ENCODE assay signal across 7 cellular contexts in the genomic region with DNA sequence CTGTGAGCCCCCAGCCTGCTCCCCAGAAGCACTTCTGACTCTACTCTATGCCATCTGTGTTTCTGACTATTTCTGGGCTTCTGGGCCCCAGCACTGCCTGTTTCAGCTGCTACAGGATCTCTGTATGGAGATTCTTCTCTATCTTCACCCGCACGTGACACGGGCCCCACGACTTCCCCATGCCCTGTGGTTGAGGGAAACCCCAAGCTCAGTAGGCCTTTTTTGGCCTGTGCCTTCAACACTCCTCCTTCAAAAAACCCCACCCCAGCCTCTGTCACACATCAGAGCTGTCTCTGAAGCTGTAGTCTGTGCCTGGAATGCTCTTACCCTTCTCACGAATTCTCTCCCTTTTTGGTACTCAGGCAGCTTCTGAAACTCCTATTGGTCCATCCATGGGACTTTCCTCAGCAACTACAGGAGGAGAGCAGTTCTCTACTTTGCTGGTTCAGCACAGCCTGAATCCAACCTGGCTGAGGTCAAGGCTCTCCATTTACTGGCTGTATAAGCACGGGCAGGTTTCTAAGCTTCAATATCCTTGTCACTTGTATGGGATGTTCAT. TPM values are rescaled to one million over a fixed set of nuclear protein-coding genes. Genes with fewer than 3 reads are reported as not detected.
DNase-seq lines count a peak whose midpoint lies in the region; ATAC-seq lines count a peak whose summit lies in the region.

No MANE protein-coding gene starts in this region.

- H3K27me3 Mint-ChIP-seq in activated CD4-positive, alpha-beta memory T cell treated with anti-CD3 and anti-CD28 coated beads, Interleukin-2, amount 10 ng/mL, durations not matched to agents 7 days and 5 days: peaks cover 43% of the 10 kb centered on the region

- H3K4me1 Mint-ChIP-seq in activated CD4-positive, alpha-beta memory T cell treated with anti-CD3 and anti-CD28 coated beads, Interleukin-2, amount 10 ng/mL, durations not matched to agents 7 days and 5 days: peaks cover 20% of the 10 kb centered on the region

- no peak overlapping the region for H3K27ac Mint-ChIP-seq in activated CD4-positive, alpha-beta memory T cell treated with anti-CD3 and anti-CD28 coated beads, Interleukin-2, amount 10 ng/mL, durations not matched to agents 7 days and 5 days

- peaks cover 5% of the 10 kb centered on the region for H3K36me3 Mint-ChIP-seq in activated CD4-positive, alpha-beta memory T cell treated with anti-CD3 and anti-CD28 coated beads, Interleukin-2, amount 10 ng/mL, durations not matched to agents 7 days and 5 days (ENCODE audit: low read depth)

- H3K9me3 Mint-ChIP-seq in activated CD4-positive, alpha-beta memory T cell treated with anti-CD3 and anti-CD28 coated beads, Interleukin-2, amount 10 ng/mL, durations not matched to agents 7 days and 5 days: peaks cover 2% of the 10 kb centered on the region

- ATAC-seq in GM19467 (IDR thresholded peaks at IDR 0.05; ENCODE audit: unreplicated experiment): peak; percentile 60
- peak; percentile 84 for ATAC-seq in HG03558 (IDR thresholded peaks at IDR 0.05; ENCODE audit: extremely low read depth, unreplicated experiment)
- ATAC-seq in Right ventricle myocardium inferior: peak; percentile 42

- DNase-seq in activated CD4-positive, alpha-beta memory T cell treated with anti-CD3 and anti-CD28 coated beads, Interleukin-2, amount 10 ng/mL, durations not matched to agents 7 days and 5 days: peak; percentile 72
- peak; percentile 85 for DNase-seq in Right ventricle myocardium inferior (ENCODE audit: missing footprints)
- peak; percentile 34 to 49 for DNase-seq in stimulated activated CD4-positive, alpha-beta T cell treated with anti-CD3 and anti-CD28 coated beads, Interleukin-2, amount 100 ng/mL, for 48 hours
- DNase-seq in iPS-NIHi7 (ENCODE audit: extremely low spot score): no peak
- DNase-seq in LoVo (ENCODE audit: low spot score): no peak

- POLR2A ChIA-PET in activated CD4-positive, alpha-beta memory T cell treated with anti-CD3 and anti-CD28 coated beads, Interleukin-2, amount 10 ng/mL, durations not matched to agents 7 days and 5 days (lab: Charles Lee): interaction anchor here (1.1 to 2.0 kb wide), 2 partner anchors 68 to 731 kb away, joined by 3 to 7 read pairs; no protein-coding TSS in a partner anchor

- CTCF ChIA-PET in activated CD4-positive, alpha-beta memory T cell treated with anti-CD3 and anti-CD28 coated beads, Interleukin-2, amount 10 ng/mL, durations not matched to agents 7 days and 5 days (lab: Charles Lee): no interaction called here

- intact Hi-C loops in Right ventricle myocardium inferior (cut with DNase I): loop anchor here (10.0 kb wide), 1 partner anchor 202 kb away; a partner anchor contains a TSS

- H3K4me3 Mint-ChIP-seq in activated CD4-positive, alpha-beta memory T cell treated with anti-CD3 and anti-CD28 coated beads, Interleukin-2, amount 10 ng/mL, durations not matched to agents 7 days and 5 days: no peak overlapping the region

RNA-seq across cellular contexts. Expression of a gene that starts 2.0 kb away (rescaled TPM):
- total RNA-seq in activated CD4-positive, alpha-beta memory T cell treated with anti-CD3 and anti-CD28 coated beads, Interleukin-2, amount 10 ng/mL, durations not matched to agents 7 days and 5 days: under 1 TPM; 0.45 TPM
- total RNA-seq in Right ventricle myocardium inferior: 65.8 TPM

Comparison
In these comparisons a context has a peak if more than half of its experiments do, and no peak if none do; other contexts are left out.
1. DNase-seq: peak in activated CD4-positive, alpha-beta memory T cell treated with anti-CD3 and anti-CD28 coated beads, Interleukin-2, amount 10 ng/mL, durations not matched to agents 7 days and 5 days (single experiment), Right ventricle myocardium inferior (single experiment) and stimulated activated CD4-positive, alpha-beta T cell treated with anti-CD3 and anti-CD28 coated beads, Interleukin-2, amount 100 ng/mL, for 48 hours (2 of 2); none in iPS-NIHi7 (single experiment) and LoVo (single experiment).
2. RNA of a gene that starts 2.0 kb away (total RNA-seq): 65.8 TPM in Right ventricle myocardium inferior (single experiment); 0.45 TPM in activated CD4-positive, alpha-beta memory T cell treated with anti-CD3 and anti-CD28 coated beads, Interleukin-2, amount 10 ng/mL, durations not matched to agents 7 days and 5 days; every median in the first group is over 10 times any median in the second.
3. Peak in every context shown above with its lines, with median percentiles within 50 percentile points of each other: ATAC-seq.